ENCODE assay signal across 24 cellular contexts in the genomic region with DNA sequence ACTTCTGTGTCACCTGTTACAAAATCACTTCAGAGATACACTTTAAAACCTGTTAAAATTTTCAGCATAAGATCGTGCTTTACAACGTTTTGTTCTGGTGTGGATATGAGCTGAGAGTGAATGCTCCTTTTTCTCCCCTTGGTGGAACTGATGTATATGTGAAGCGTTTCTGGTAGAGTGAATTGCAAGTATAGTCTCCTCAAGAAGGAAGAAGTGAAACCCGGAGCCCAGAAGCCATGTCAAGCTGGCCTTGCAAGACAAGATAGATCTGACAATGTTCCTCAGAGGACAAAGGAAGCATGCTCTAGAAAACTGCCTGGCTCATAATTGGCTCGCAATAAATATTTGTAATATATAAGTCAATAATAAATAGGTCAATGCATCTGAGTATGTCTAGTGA. TPM values are rescaled to one million over a fixed set of nuclear protein-coding genes. Genes with fewer than 3 reads are reported as not detected.
A peak's percentile ranks its signal among the peaks of the same experiment; 100 is the strongest.
DNase-seq lines count a peak whose midpoint lies in the region; ATAC-seq and TF ChIP-seq lines count a peak whose summit lies in the region.
"Had no signal": no experiment of that assay in that cellular context is flagged by ENCODE, and none has a peak within 500 bp of the region (broad histone marks: within the 10 kb centered on the region; RNA-seq: fewer than 3 reads in every experiment).

No MANE protein-coding gene starts in this region.

- no peak overlapping the region for H3K9ac ChIP-seq in Karpas-422 (ENCODE audit: low read length)

- DNase-seq in GM12865 (ENCODE audit: low read depth) (peak; percentile 26), Karpas-422 (peak; percentile 49), RPMI8226 (peak; percentile 21), occipital lobe (lab: John Stamatoyannopoulos, UW) (no peak), NCI-H146 (lab: John Stamatoyannopoulos, UW) (no peak)
- no peak for DNase-seq in activated T-cell treated with anti-CD3 and anti-CD28 coated beads, Interleukin-2, amount 50 U/mL, for 1 hour
- DNase-seq: activated naive CD4-positive, alpha-beta T cell treated with anti-CD3 and anti-CD28 coated beads for 36 hours; activated T-cell treated with anti-CD3 and anti-CD28 coated beads, Interleukin-2, amount 50 U/mL, for 4 hours; caudate nucleus; GOT3; immature natural killer cell; left ventricle myocardium superior; NCI-H187 treated with DMSO at 0.1 percent for 48 hours; NCI-H2227 treated with DMSO at 0.1 percent for 48 hours; NCI-H748 treated with DMSO at 0.1 percent for 48 hours; nephron progenitor cell; posterior cingulate gyrus; T1000; testis had no signal

- H3K4me2 ChIP-seq in Karpas-422 (ENCODE audit: low read depth, low read length, poor library complexity, severe bottlenecking): no peak overlapping the region

- H3K4me3 ChIP-seq in GM12865 (ENCODE audit: low read depth, low read length): no peak overlapping the region
- H3K4me3 ChIP-seq in Karpas-422 (ENCODE audit: low read length): no peak overlapping the region
- H3K4me3 ChIP-seq: testis had no signal

- no peaks in the 10 kb centered on the region for H3K4me1 ChIP-seq in Karpas-422 (ENCODE audit: low read length)
- H3K4me1 ChIP-seq: testis had no signal

- no peaks in the 10 kb centered on the region for H4K20me1 ChIP-seq in Karpas-422 (ENCODE audit: insufficient read depth, low read depth, low read length)

- no peaks in the 10 kb centered on the region for H3K79me2 ChIP-seq in Karpas-422 (ENCODE audit: low read length)

- H3K27ac ChIP-seq in Karpas-422 (ENCODE audit: low read length): no peak overlapping the region
- H3K27ac ChIP-seq: C4-2B, testis had no signal

- H3K27me3 ChIP-seq in Karpas-422 (ENCODE audit: low read length): no peaks in the 10 kb centered on the region
- H3K27me3 ChIP-seq: testis had no signal

- no peaks in the 10 kb centered on the region for H3K36me3 ChIP-seq in Karpas-422 (ENCODE audit: insufficient read depth, low read length)

- no peak overlapping the region for H2AFZ ChIP-seq in Karpas-422 (ENCODE audit: low read length)

- no peaks in the 10 kb centered on the region for H3K9me2 ChIP-seq in Karpas-422 (replicated peaks; ENCODE audit: insufficient read depth, low read length)

- ATAC-seq in GM21367 (IDR thresholded peaks at IDR 0.05; ENCODE audit: unreplicated experiment) (peak; percentile 72), HG03108 (IDR thresholded peaks at IDR 0.05; ENCODE audit: unreplicated experiment) (no peak)
- ATAC-seq: activated T-cell treated with anti-CD3 and anti-CD28 coated beads, Interleukin-2, amount 50 U/mL, for 4 hours; left ventricle myocardium superior had no signal

- H3K9me3 ChIP-seq in Karpas-422 (ENCODE audit: low read length): no peaks in the 10 kb centered on the region
- H3K9me3 ChIP-seq: testis had no signal

- TF ChIP-seq CTCF in GM12865 (IDR thresholded peaks at IDR 0.05; ENCODE audit: insufficient read depth, low read depth, low read length, missing control alignments): no peak

RNA-seq across cellular contexts. Expression of a gene that starts 23.6 kb away (rescaled TPM):
- not detected in 2 replicates for total RNA-seq in Karpas-422 (2014; rRNA removed; shearing (Covaris generic); ENCODE audit: low replicate concordance)
- 2.0 TPM for total RNA-seq in occipital lobe
- total RNA-seq: activated naive CD4-positive, alpha-beta T cell treated with anti-CD3 and anti-CD28 coated beads for 36 hours; activated T-cell treated with anti-CD3 and anti-CD28 coated beads, Interleukin-2, amount 50 U/mL, for 4 hours; dermis microvascular lymphatic vessel endothelial cell; left ventricle myocardium superior; RPMI7951 had no signal

Comparison
In these comparisons a context has a peak if more than half of its experiments do, and no peak if none do; other contexts are left out.
1. DNase-seq: peak in GM12865 (single experiment), Karpas-422 (single experiment) and RPMI8226 (single experiment); none in activated T-cell treated with anti-CD3 and anti-CD28 coated beads, Interleukin-2, amount 50 U/mL, for 1 hour (single experiment), occipital lobe (single experiment) and NCI-H146 (single experiment).